ENCODE assay signal across 9 cellular contexts in the genomic region with DNA sequence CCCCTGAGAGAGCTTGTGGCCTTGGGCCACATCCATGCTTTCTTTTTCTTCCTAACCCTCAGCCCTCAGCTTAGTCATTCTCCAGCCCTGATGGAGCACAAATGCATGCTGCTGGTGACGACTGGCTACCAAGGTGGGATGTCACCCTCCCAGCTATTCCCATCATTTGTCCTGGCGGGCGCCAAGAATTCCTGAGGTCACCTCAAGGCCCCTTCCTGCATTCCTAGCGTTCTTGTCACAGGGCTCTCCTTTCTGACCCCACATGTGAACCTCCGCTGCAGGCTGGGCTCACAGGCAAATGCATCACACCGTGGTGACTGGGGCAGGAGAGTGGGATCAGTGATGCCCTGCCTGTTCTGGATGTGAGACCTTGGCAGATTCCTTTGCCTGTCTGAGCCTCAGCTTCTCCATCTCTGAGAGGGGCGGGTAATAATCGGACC. TPM values are rescaled to one million over a fixed set of nuclear protein-coding genes. Genes with fewer than 3 reads are reported as not detected.
A peak's percentile ranks its signal among the peaks of the same experiment; 100 is the strongest.
DNase-seq lines count a peak whose midpoint lies in the region; TF ChIP-seq lines count a peak whose summit lies in the region.
"Had no signal": no experiment of that assay in that cellular context is flagged by ENCODE, and none has a peak within 500 bp of the region (broad histone marks: within the 10 kb centered on the region; RNA-seq: fewer than 3 reads in every experiment).

No MANE protein-coding gene starts in this region.

- peak overlapping the region; percentile 58 to 91 for H3K18ac ChIP-seq in mesenchymal stem cell (ENCODE audit: low read depth in 1 of 2, low read length in 2 of 2)

- TF ChIP-seq CTCF in mammary epithelial cell (conservative IDR thresholded peaks at IDR 0.05 in 1 of 2, IDR thresholded peaks at IDR 0.05 in 1 of 2; ENCODE audit: extremely low read depth in 1 of 2, insufficient read depth in 1 of 2, low read depth in 1 of 2, low read length in 2 of 2): no peak

- no peak overlapping the region for H2BK120ac ChIP-seq in mesenchymal stem cell (ENCODE audit: low read depth, low read length)

- H3K4me1 ChIP-seq in mammary epithelial cell (ENCODE audit: insufficient read depth, low read length) (peaks cover 33% of the 10 kb centered on the region), mesenchymal stem cell (ENCODE audit: control insufficient read depth, insufficient read depth, low read depth, low read length) (peaks cover 32% of the 10 kb centered on the region)

- H3K4me2 ChIP-seq in mammary epithelial cell (ENCODE audit: insufficient read depth, low read depth, low read length) (no peak overlapping the region), mesenchymal stem cell (ENCODE audit: low read length, poor library complexity, severe bottlenecking) (no peak overlapping the region)

- no peak overlapping the region for H4K8ac ChIP-seq in mesenchymal stem cell (ENCODE audit: low read length)

- H3K9ac ChIP-seq in mammary epithelial cell (ENCODE audit: insufficient read depth, low read length): no peak overlapping the region
- no peak overlapping the region for H3K9ac ChIP-seq in mesenchymal stem cell (ENCODE audit: low read length)

- H3K4ac ChIP-seq in mesenchymal stem cell (ENCODE audit: low read depth in 1 of 2, low read length in 2 of 2): no peak overlapping the region

- no peak overlapping the region for H3K14ac ChIP-seq in mesenchymal stem cell (ENCODE audit: low read length in 2 of 2)

- no peaks in the 10 kb centered on the region for H3K79me1 ChIP-seq in mesenchymal stem cell (replicated peaks; ENCODE audit: low read length, poor library complexity, severe bottlenecking)

- H3K27ac ChIP-seq in mammary epithelial cell (ENCODE audit: insufficient read depth, low read depth, low read length): peak overlapping the region; percentile 71
- H3K27ac ChIP-seq in mesenchymal stem cell (ENCODE audit: low read length, poor library complexity, severe bottlenecking): peak overlapping the region; percentile 98
- no peak overlapping the region for H3K27ac ChIP-seq in substantia nigra (ENCODE audit: low read depth, low read length, poor library complexity, severe bottlenecking)

- no peaks in the 10 kb centered on the region for H3K9me3 ChIP-seq in mammary epithelial cell (replicated peaks; ENCODE audit: insufficient read depth, low read length)
- no peaks in the 10 kb centered on the region for H3K9me3 ChIP-seq in mesenchymal stem cell (ENCODE audit: control insufficient read depth, low read length)

- no peaks in the 10 kb centered on the region for H3K36me3 ChIP-seq in mammary epithelial cell (ENCODE audit: insufficient read depth, low read length)
- no peaks in the 10 kb centered on the region for H3K36me3 ChIP-seq in mesenchymal stem cell (ENCODE audit: control insufficient read depth in 1 of 2, insufficient read depth in 2 of 2, low read depth in 1 of 2, low read length in 2 of 2)

- CTCF ChIA-PET in mammary epithelial cell (lab: Charles Lee; ENCODE audit: low non-redundant PET): no interaction called here

- no peak overlapping the region for H2AFZ ChIP-seq in mammary epithelial cell (ENCODE audit: low read depth, low read length)
- H2AFZ ChIP-seq in mesenchymal stem cell (ENCODE audit: low read depth, low read length): no peak overlapping the region

- H2BK5ac ChIP-seq in mesenchymal stem cell (ENCODE audit: low read depth, low read length, poor library complexity, severe bottlenecking): no peak overlapping the region

- 31% methylated on average over 7 of the region's 8 CpGs for WGBS in mammary epithelial cell (ENCODE audit: low coverage, missing lambda C conversion rate)
- WGBS in mesenchymal stem cell: 26% methylated on average over 8 of the region's 8 CpGs

- no peaks in the 10 kb centered on the region for H4K20me1 ChIP-seq in mammary epithelial cell (ENCODE audit: insufficient read depth, low read length)

- in situ Hi-C loops in mammary epithelial cell (cut with MboI; ENCODE audit: low sequenced_read_pairs in 2 of 2): no loop called here

- H3K27me3 ChIP-seq in mammary epithelial cell (ENCODE audit: insufficient read depth, low read length) (no peaks in the 10 kb centered on the region), mesenchymal stem cell (ENCODE audit: control insufficient read depth in 1 of 2, insufficient read depth in 1 of 2, low read length in 2 of 2) (no peaks in the 10 kb centered on the region)

- H2BK12ac ChIP-seq in mesenchymal stem cell (ENCODE audit: low read length in 2 of 2): peak overlapping the region; percentile 61 to 65

- peak overlapping the region; percentile 87 for H2AK5ac ChIP-seq in mesenchymal stem cell (ENCODE audit: low read length, severe bottlenecking)

- dilution Hi-C loops in mammary epithelial cell (cut with HindIII; ENCODE audit: low sequenced_read_pairs): loop anchor here (5.0 kb wide), 2 partner anchors 72 to 108 kb away; a partner anchor contains a TSS

- no TSS peak for BruUV-seq in mammary epithelial cell (replicated peaks; lab: Mats Ljungman, UMichigan)

- H3K23ac ChIP-seq in mesenchymal stem cell (ENCODE audit: low read length in 2 of 2): no peak overlapping the region

- H3K4me3 ChIP-seq in mammary epithelial cell (replicated peaks in 1 of 3; ENCODE audit: insufficient read depth in 1 of 3, low read depth in 2 of 3, low read length in 3 of 3): no peak overlapping the region
- H3K4me3 ChIP-seq in mesenchymal stem cell (ENCODE audit: insufficient read depth in 1 of 2, low read depth in 1 of 2, low read length in 2 of 2): no peak overlapping the region

- peak overlapping the region; percentile 73 for H4K91ac ChIP-seq in mesenchymal stem cell (ENCODE audit: low read length)

- intact Hi-C loops in mammary epithelial cell (cut with micrococcal nuclease): loop anchor here (1.0 to 2.0 kb wide), 2 partner anchors 12 to 55 kb away; no protein-coding TSS in a partner anchor

- no peaks in the 10 kb centered on the region for H3K79me2 ChIP-seq in mammary epithelial cell (ENCODE audit: insufficient read depth, low read length)

- no peak overlapping the region for H2BK15ac ChIP-seq in mesenchymal stem cell (ENCODE audit: low read depth, poor library complexity, severe bottlenecking)

- DNase-seq in AG08395 (ENCODE audit: low spot score) (peak; percentile 90), HT-29 (ENCODE audit: low spot score) (peak; percentile 78), mammary epithelial cell (peak; percentile 75), mesenchymal stem cell (peak; percentile 74), NCI-H2196 treated with DMSO at 0.1 percent for 48 hours (lab: John Stamatoyannopoulos, UW; ENCODE audit: unreplicated experiment) (no peak), substantia nigra (lab: John Stamatoyannopoulos, UW) (no peak), NCI-H526 treated with DMSO at 0.1 percent for 48 hours (lab: John Stamatoyannopoulos, UW) (no peak)
- no peak for DNase-seq in stimulated activated CD4-positive, alpha-beta T cell treated with anti-CD3 and anti-CD28 coated beads, Interleukin-2, amount 100 ng/mL, for 24 hours
- DNase-seq: left colon had no signal

RNA-seq across cellular contexts. Expression of a gene that starts 53.4 kb away (rescaled TPM):
- 93.6 and 101 TPM in 2 replicates for total RNA-seq in HT-29 (2014; rRNA removed; shearing (Covaris generic))
- total RNA-seq in mammary epithelial cell: 100 to 1,000 TPM in 1 of 2 donors, 10 to 100 TPM in 1; 94.8 to 304 TPM
- polyA plus RNA-seq in mammary epithelial cell: 66.9 TPM
- polyA minus RNA-seq in mammary epithelial cell: 116 TPM
- polyA plus RNA-seq in mesenchymal stem cell (2013, experiment 1 of 2): 8.7 TPM
- 8.3 TPM for polyA plus RNA-seq in mesenchymal stem cell (2013, experiment 2 of 2)

Comparison
In these comparisons a context has a peak if more than half of its experiments do, and no peak if none do; other contexts are left out.
1. DNase-seq: peak in AG08395 (single experiment), HT-29 (single experiment), mammary epithelial cell (single experiment) and mesenchymal stem cell (single experiment); none in NCI-H2196 treated with DMSO at 0.1 percent for 48 hours (single experiment), substantia nigra (0 of 49), stimulated activated CD4-positive, alpha-beta T cell treated with anti-CD3 and anti-CD28 coated beads, Interleukin-2, amount 100 ng/mL, for 24 hours (0 of 2) and NCI-H526 treated with DMSO at 0.1 percent for 48 hours (single experiment).